Comparison of ENCODE assay signal across 8 cellular contexts in genomic region chr14:67420102-67420739, GRCh38.
DNase-seq lines count a peak whose midpoint lies in the region; ATAC-seq, FAIRE-seq and TF ChIP-seq lines count a peak whose summit lies in the region.

No MANE protein-coding gene starts in this region.

- H3K27me3 Mint-ChIP-seq in memory B cell: peaks cover 6% of the 10 kb centered on the region
- H3K27me3 Mint-ChIP-seq in stimulated activated naive B cell treated with anti-CD40 and anti-IgM and Interleukin-4, amounts not matched to agents 10 μg/mL and 1 μg/mL and 100 μg/mL, for 72 hours: peaks cover 15 to 24% of the 10 kb centered on the region in 2 donors

- H3K36me3 Mint-ChIP-seq in memory B cell: no peaks in the 10 kb centered on the region
- no peaks in the 10 kb centered on the region for H3K36me3 Mint-ChIP-seq in stimulated activated naive B cell treated with anti-CD40 and anti-IgM and Interleukin-4, amounts not matched to agents 10 μg/mL and 1 μg/mL and 100 μg/mL, for 72 hours

- no peaks in the 10 kb centered on the region for H3K9me3 Mint-ChIP-seq in memory B cell
- H3K9me3 Mint-ChIP-seq in stimulated activated naive B cell treated with anti-CD40 and anti-IgM and Interleukin-4, amounts not matched to agents 10 μg/mL and 1 μg/mL and 100 μg/mL, for 72 hours: no peaks in the 10 kb centered on the region

- no peak overlapping the region for H3K4me3 Mint-ChIP-seq in memory B cell
- H3K4me3 Mint-ChIP-seq in stimulated activated naive B cell treated with anti-CD40 and anti-IgM and Interleukin-4, amounts not matched to agents 10 μg/mL and 1 μg/mL and 100 μg/mL, for 72 hours: no peak overlapping the region

- peaks cover 6% of the 10 kb centered on the region for H3K4me1 Mint-ChIP-seq in memory B cell
- peaks cover 18 to 21% of the 10 kb centered on the region in 2 donors for H3K4me1 Mint-ChIP-seq in stimulated activated naive B cell treated with anti-CD40 and anti-IgM and Interleukin-4, amounts not matched to agents 10 μg/mL and 1 μg/mL and 100 μg/mL, for 72 hours

- peak; percentile 69 for ATAC-seq in memory B cell (ENCODE audit: low read depth)
- no peak for ATAC-seq in stimulated activated naive B cell treated with anti-CD40 and anti-IgM and Interleukin-4, amounts not matched to agents 10 μg/mL and 1 μg/mL and 100 μg/mL, for 72 hours (replicated peaks)
- no peak for ATAC-seq in GM21576 (IDR thresholded peaks at IDR 0.05; ENCODE audit: unreplicated experiment)

- peak; percentile 64 for TF ChIP-seq CTCF in D721Med (IDR thresholded peaks at IDR 0.05; ENCODE audit: insufficient read depth, missing control alignments)

- H3K27ac Mint-ChIP-seq in memory B cell: no peak overlapping the region
- H3K27ac Mint-ChIP-seq in stimulated activated naive B cell treated with anti-CD40 and anti-IgM and Interleukin-4, amounts not matched to agents 10 μg/mL and 1 μg/mL and 100 μg/mL, for 72 hours: no peak overlapping the region

- in situ Hi-C loops in KBM-7 (cut with MboI; ENCODE audit: low pct_unique_long_range_greater_than_20kb, low sequenced_read_pairs): no loop called here

- DNase-seq in D721Med (ENCODE audit: insufficient read length, low spot score) (no peak), KBM-7 (peak; percentile 70), memory B cell (ENCODE audit: low spot score in 2 of 2) (peak; percentile 38 to 46), AG20443 (ENCODE audit: low spot score) (no peak), NCI-H1092 treated with DMSO at 0.1 percent for 48 hours (lab: John Stamatoyannopoulos, UW) (no peak)
- peak; percentile 65 for DNase-seq in activated CD8-positive, alpha-beta memory T cell treated with anti-CD3 and anti-CD28 coated beads, Interleukin-2, amount 50 U/mL, for 48 hours
- DNase-seq in stimulated activated naive B cell treated with anti-CD40 and anti-IgM and Interleukin-4, amounts not matched to agents 10 μg/mL and 1 μg/mL and 100 μg/mL, for 72 hours: no peak

- no peak for FAIRE-seq in D721Med (lab: Jason Lieb, UNC)

Comparison
In these comparisons a context has a peak if more than half of its experiments do, and no peak if none do; other contexts are left out.
1. DNase-seq: peak in KBM-7 (single experiment), activated CD8-positive, alpha-beta memory T cell treated with anti-CD3 and anti-CD28 coated beads, Interleukin-2, amount 50 U/mL, for 48 hours (single experiment) and memory B cell (2 of 2); none in D721Med (single experiment), stimulated activated naive B cell treated with anti-CD40 and anti-IgM and Interleukin-4, amounts not matched to agents 10 μg/mL and 1 μg/mL and 100 μg/mL, for 72 hours (single experiment), AG20443 (single experiment) and NCI-H1092 treated with DMSO at 0.1 percent for 48 hours (single experiment).